ENCODE assay signal across 1 cellular context in genomic region chr7:5500056-5500776, GRCh38.
TF ChIP-seq lines count a peak whose summit lies in the region.

No MANE protein-coding gene starts in this region.

TF ChIP-seq in SK-N-SH treated with all-trans-retinoic acid at 6 μM for 48 hours, 23 proteins besides CTCF, POLR2A, EP300 and RAD21 (continued from another document):
- TF ChIP-seq PATZ1 (CRISPR knock-in tag; IDR thresholded peaks at IDR 0.05; ENCODE audit: borderline replicate concordance), result no peak
